ENCODE assay signal across 22 cellular contexts in the genomic region with DNA sequence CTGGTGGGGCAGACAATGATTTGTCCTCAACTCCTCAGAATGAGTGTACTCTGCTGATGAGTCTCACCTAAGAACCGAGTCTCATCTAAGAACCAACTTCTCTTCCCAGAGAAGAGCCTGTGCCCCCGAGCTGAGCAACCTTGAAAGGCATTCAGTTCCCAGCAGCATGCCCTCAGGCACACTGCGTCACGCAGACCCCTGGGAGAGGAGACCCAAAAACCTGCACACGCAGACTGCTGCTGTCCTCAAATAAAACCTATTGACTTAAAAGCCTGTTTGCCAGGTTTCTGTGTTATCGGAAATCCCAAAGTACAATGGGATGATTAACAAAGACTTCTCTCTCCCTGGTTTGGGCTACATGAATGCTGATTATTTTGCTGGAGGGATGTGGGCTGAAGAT.
"Had no signal": no experiment of that assay in that cellular context is flagged by ENCODE, and none has a peak within 500 bp of the region (broad histone marks: within the 10 kb centered on the region; RNA-seq: fewer than 3 reads in every experiment).

No MANE protein-coding gene starts in this region.

- DNase-seq: activated CD4-positive, alpha-beta memory T cell treated with anti-CD3 and anti-CD28 coated beads for 36 hours; activated CD4-positive, alpha-beta T cell treated with anti-CD3 and anti-CD28 coated beads for 48 hours; activated CD4-positive, CD25-positive, alpha-beta regulatory T cell; activated naive CD4-positive, alpha-beta T cell treated with Interleukin-2 at 50 U/mL for 16 hours; activated naive CD8-positive, alpha-beta T cell treated with anti-CD3 and anti-CD28 coated beads, Interleukin-2, amount 10 ng/mL, durations not matched to agents 7 days and 5 days; activated T-cell treated with anti-CD3 and anti-CD28 coated beads, Interleukin-2, amount 50 U/mL, for 48 hours; amniotic stem cell; cerebellar nuclear complex; cortex of kidney; endodermal cell; heart right ventricle; lower lobe of right lung; naive thymus-derived CD4-positive, alpha-beta T cell; posterior cingulate gyrus; retina; spleen; stimulated activated CD4-positive, alpha-beta T cell treated with anti-CD3 and anti-CD28 coated beads, Interleukin-4, amount 100 ng/mL, for 1 hour; stimulated activated naive CD4-positive, alpha-beta T cell; T-helper 9 cell; upper lobe of right lung had no signal

- H3K27ac Mint-ChIP-seq: activated CD4-positive, alpha-beta memory T cell treated with anti-CD3 and anti-CD28 coated beads for 36 hours; activated naive CD8-positive, alpha-beta T cell treated with anti-CD3 and anti-CD28 coated beads, Interleukin-2, amount 10 ng/mL, durations not matched to agents 7 days and 5 days; endodermal cell; naive thymus-derived CD4-positive, alpha-beta T cell; neural progenitor cell had no signal

- H3K4me3 Mint-ChIP-seq: activated CD4-positive, alpha-beta memory T cell treated with anti-CD3 and anti-CD28 coated beads for 36 hours; activated naive CD8-positive, alpha-beta T cell treated with anti-CD3 and anti-CD28 coated beads, Interleukin-2, amount 10 ng/mL, durations not matched to agents 7 days and 5 days; endodermal cell; naive thymus-derived CD4-positive, alpha-beta T cell; neural progenitor cell had no signal

- ATAC-seq: heart right ventricle; left lobe of liver; lower lobe of right lung; naive thymus-derived CD4-positive, alpha-beta T cell; upper lobe of right lung had no signal

- H3K27me3 Mint-ChIP-seq: activated naive CD8-positive, alpha-beta T cell treated with anti-CD3 and anti-CD28 coated beads, Interleukin-2, amount 10 ng/mL, durations not matched to agents 7 days and 5 days had no signal

- H3K36me3 Mint-ChIP-seq: activated naive CD8-positive, alpha-beta T cell treated with anti-CD3 and anti-CD28 coated beads, Interleukin-2, amount 10 ng/mL, durations not matched to agents 7 days and 5 days had no signal

- H3K9me3 Mint-ChIP-seq: activated naive CD8-positive, alpha-beta T cell treated with anti-CD3 and anti-CD28 coated beads, Interleukin-2, amount 10 ng/mL, durations not matched to agents 7 days and 5 days; endodermal cell; neural progenitor cell had no signal
